ENCODE assay signal across 14 cellular contexts in genomic region chr10:96850825-96851224, GRCh38. TPM values are rescaled to one million over a fixed set of nuclear protein-coding genes. Genes with fewer than 3 reads are reported as not detected.
A peak's percentile ranks its signal among the peaks of the same experiment; 100 is the strongest.
DNase-seq lines count a peak whose midpoint lies in the region; ATAC-seq and TF ChIP-seq lines count a peak whose summit lies in the region.
"Had no signal": no experiment of that assay in that cellular context is flagged by ENCODE, and none has a peak within 500 bp of the region (broad histone marks: within the 10 kb centered on the region; RNA-seq: fewer than 3 reads in every experiment).

No MANE protein-coding gene starts in this region.

- H3K36me3 ChIP-seq in esophagus squamous epithelium (peaks cover 0 to 10% (median 0%) of the 10 kb centered on the region in 3 donors), prostate gland (no peaks in the 10 kb centered on the region)

- no peak overlapping the region for H3K4me3 Mint-ChIP-seq in activated CD8-positive, alpha-beta T cell treated with anti-CD3 and anti-CD28 coated beads for 36 hours
- H3K4me3 Mint-ChIP-seq: naive B cell had no signal

- peaks cover 0 to 48% (median 21%) of the 10 kb centered on the region in 3 donors for H3K4me1 ChIP-seq in esophagus squamous epithelium
- H3K4me1 ChIP-seq in prostate gland (replicated peaks): peaks cover 12% of the 10 kb centered on the region
- H3K4me1 ChIP-seq: Caco-2 had no signal

- intact Hi-C loops in esophagus squamous epithelium (cut with DNase I): no loop called here
- intact Hi-C loops in prostate gland (cut with DNase I): no loop called here
- intact Hi-C loops in activated CD8-positive, alpha-beta T cell treated with anti-CD3 and anti-CD28 coated beads for 36 hours (cut with micrococcal nuclease): no loop called here

- TF ChIP-seq CTCF in esophagus squamous epithelium (IDR thresholded peaks at IDR 0.05) (no peak), prostate gland (IDR thresholded peaks at IDR 0.05) (no peak)
- TF ChIP-seq CTCF in activated CD8-positive, alpha-beta T cell treated with anti-CD3 and anti-CD28 coated beads for 36 hours (IDR thresholded peaks at IDR 0.05): no peak

- peak overlapping the region; percentile 13 to 63 (median 31) for H3K27ac ChIP-seq in esophagus squamous epithelium
- H3K27ac ChIP-seq in prostate gland: no peak overlapping the region

- no peaks in the 10 kb centered on the region for H3K9me3 Mint-ChIP-seq in activated CD8-positive, alpha-beta T cell treated with anti-CD3 and anti-CD28 coated beads for 36 hours
- H3K9me3 Mint-ChIP-seq: naive B cell had no signal

- H3K9me3 ChIP-seq in esophagus squamous epithelium (no peaks in the 10 kb centered on the region), prostate gland (no peaks in the 10 kb centered on the region)
- H3K9me3 ChIP-seq: Caco-2 had no signal

- POLR2A ChIA-PET in activated CD8-positive, alpha-beta T cell treated with anti-CD3 and anti-CD28 coated beads for 36 hours (lab: Charles Lee): interaction anchor here (1.0 kb wide), 1 partner anchor 9 kb away, joined by 4 read pairs; no protein-coding TSS in a partner anchor

- CTCF ChIA-PET in activated CD8-positive, alpha-beta T cell treated with anti-CD3 and anti-CD28 coated beads for 36 hours (lab: Charles Lee): no interaction called here

- DNase-seq in AG20443 (ENCODE audit: low spot score) (peak; percentile 87), RPMI7951 (ENCODE audit: low read depth) (peak; percentile 49), esophagus squamous epithelium (lab: John Stamatoyannopoulos, UW) (no peak), non-pigmented ciliary epithelial cell (ENCODE audit: low read depth) (peak; percentile 76), prostate gland (ENCODE audit: low spot score) (no peak), OCI-M1 (lab: John Stamatoyannopoulos, UW) (no peak)
- no peak for DNase-seq in activated CD8-positive, alpha-beta T cell treated with anti-CD3 and anti-CD28 coated beads for 36 hours
- DNase-seq: Caco-2, cerebellar nuclear complex, naive B cell, NCI-H524, T-helper 1 cell had no signal

- no peak overlapping the region for H3K4me3 ChIP-seq in esophagus squamous epithelium
- no peak overlapping the region for H3K4me3 ChIP-seq in prostate gland
- H3K4me3 ChIP-seq: K562 had no signal

- 43 to 60% methylated on average over 3 of the region's 3 CpGs for WGBS in esophagus squamous epithelium, 2 donors
- 83% methylated on average over 3 of the region's 3 CpGs for WGBS in prostate gland

- TF ChIP-seq POLR2A in esophagus squamous epithelium (IDR thresholded peaks at IDR 0.05) (no peak), prostate gland (IDR thresholded peaks at IDR 0.05) (no peak)

- H3K27me3 ChIP-seq in esophagus squamous epithelium: no peaks in the 10 kb centered on the region
- no peaks in the 10 kb centered on the region for H3K27me3 ChIP-seq in prostate gland (replicated peaks; ENCODE audit: insufficient read depth)

- H3K36me3 Mint-ChIP-seq in activated CD8-positive, alpha-beta T cell treated with anti-CD3 and anti-CD28 coated beads for 36 hours (ENCODE audit: low read depth): peaks cover 23% of the 10 kb centered on the region

- no peak overlapping the region for H3K27ac Mint-ChIP-seq in activated CD8-positive, alpha-beta T cell treated with anti-CD3 and anti-CD28 coated beads for 36 hours

- peaks cover 44% of the 10 kb centered on the region for H3K4me1 Mint-ChIP-seq in activated CD8-positive, alpha-beta T cell treated with anti-CD3 and anti-CD28 coated beads for 36 hours (ENCODE audit: low read depth)

- no peak for ATAC-seq in activated CD8-positive, alpha-beta T cell treated with anti-CD3 and anti-CD28 coated beads for 36 hours
- ATAC-seq in HG03175 (IDR thresholded peaks at IDR 0.05; ENCODE audit: unreplicated experiment): no peak
- ATAC-seq: K562 had no signal

- no peaks in the 10 kb centered on the region for H3K27me3 Mint-ChIP-seq in activated CD8-positive, alpha-beta T cell treated with anti-CD3 and anti-CD28 coated beads for 36 hours
- H3K27me3 Mint-ChIP-seq: naive B cell had no signal

RNA-seq across cellular contexts. Expression of gene LCOR, which starts 18.7 kb away (rescaled TPM):
- 7.4 and 13.0 TPM in 2 replicates for total RNA-seq in RPMI7951 (2014; rRNA removed; shearing (Covaris generic))
- total RNA-seq in esophagus squamous epithelium (100 to 1,000 TPM in 1 of 4 donors, 10 to 100 TPM in 3; 16.9 to 112 (median 30.4) TPM), prostate gland (10 to 100 TPM; 32.8 to 40.0 TPM)
- 10 to 100 TPM; 20.6 to 24.3 TPM for total RNA-seq in activated CD8-positive, alpha-beta T cell treated with anti-CD3 and anti-CD28 coated beads for 36 hours

Comparison
In these comparisons a context has a peak if more than half of its experiments do, and no peak if none do; other contexts are left out.
1. DNase-seq: peak in AG20443 (single experiment), RPMI7951 (single experiment) and non-pigmented ciliary epithelial cell (single experiment); none in esophagus squamous epithelium (single experiment), prostate gland (single experiment), activated CD8-positive, alpha-beta T cell treated with anti-CD3 and anti-CD28 coated beads for 36 hours (single experiment) and OCI-M1 (single experiment).
2. H3K27ac ChIP-seq: peak in esophagus squamous epithelium (4 of 4); none in prostate gland (0 of 2).